Comparison of ENCODE assay signal across 16 cellular contexts in genomic region chr7:138941545-138941944, GRCh38. TPM values are rescaled to one million over a fixed set of nuclear protein-coding genes. Genes with fewer than 3 reads are reported as not detected.
DNase-seq lines count a peak whose midpoint lies in the region; ATAC-seq and TF ChIP-seq lines count a peak whose summit lies in the region.
"Had no signal": no experiment of that assay in that cellular context is flagged by ENCODE, and none has a peak within 500 bp of the region (broad histone marks: within the 10 kb centered on the region; RNA-seq: fewer than 3 reads in every experiment).

No MANE protein-coding gene starts in this region.

- no peak overlapping the region for H2AFZ ChIP-seq in PC-3 (ENCODE audit: low read length)

- no peaks in the 10 kb centered on the region for H3K36me3 Mint-ChIP-seq in immature natural killer cell
- H3K36me3 Mint-ChIP-seq: CD8-positive, alpha-beta memory T cell had no signal

- H3K27ac ChIP-seq in PC-3 (ENCODE audit: low read length): no peak overlapping the region
- H3K27ac ChIP-seq: BLaER1 had no signal

- H3K27me3 Mint-ChIP-seq in immature natural killer cell (ENCODE audit: low read depth in 3 of 3): peaks cover 0 to 7% (median 4%) of the 10 kb centered on the region in 3 donors

- H4K20me1 ChIP-seq in PC-3 (ENCODE audit: low read length): no peaks in the 10 kb centered on the region

- H3K4me3 ChIP-seq in PC-3 (ENCODE audit: low read length): no peak overlapping the region
- H3K4me3 ChIP-seq: BLaER1 had no signal

- peaks cover 72% of the 10 kb centered on the region for H3K79me2 ChIP-seq in PC-3 (ENCODE audit: low read length)

- peak; percentile 25 for DNase-seq in NCI-H82 (lab: John Stamatoyannopoulos, UW)
- DNase-seq in NCI-H82 treated with DMSO at 0.1 percent for 48 hours (lab: John Stamatoyannopoulos, UW; ENCODE audit: unreplicated experiment): no peak
- DNase-seq in PC-3: no peak
- peak; percentile 46 for DNase-seq in left kidney (ENCODE audit: low read depth, low spot score)
- DNase-seq in renal cortical epithelial cell (ENCODE audit: low read depth): peak; percentile 8
- DNase-seq in immature natural killer cell: no peak
- DNase-seq in NCI-H128 (lab: John Stamatoyannopoulos, UW; ENCODE audit: unreplicated experiment): no peak
- DNase-seq in SIG-M5 treated with dmso at 0.1 percent for 504 hours (lab: John Stamatoyannopoulos, UW; ENCODE audit: unreplicated experiment): no peak
- DNase-seq: 8988T; AML-193; CD8-positive, alpha-beta memory T cell; DMS53; GF-D8; HCEC 1CT; HFFc6 had no signal

- no peak overlapping the region for H3K4me2 ChIP-seq in PC-3 (ENCODE audit: low read length)
- H3K4me2 ChIP-seq: BLaER1 had no signal

- no peak for TF ChIP-seq CTCF in PC-3 (conservative IDR thresholded peaks at IDR 0.05; ENCODE audit: low read depth, low read length)

- peaks cover 6% of the 10 kb centered on the region for H3K4me1 ChIP-seq in PC-3 (ENCODE audit: insufficient read depth, low read length)
- H3K4me1 ChIP-seq: BLaER1 had no signal

- no peaks in the 10 kb centered on the region for H3F3A ChIP-seq in PC-3 (ENCODE audit: low read length, unreplicated experiment)

- no peak overlapping the region for H3K9ac ChIP-seq in PC-3 (ENCODE audit: low read length)
- H3K9ac ChIP-seq: BLaER1 had no signal

- peak; percentile 42; the same call in 1 of the 2 replicates for ATAC-seq in PC-3

- H3K27ac Mint-ChIP-seq in immature natural killer cell: no peak overlapping the region
- H3K27ac Mint-ChIP-seq: CD8-positive, alpha-beta memory T cell; HFFc6 had no signal

- CTCF ChIA-PET in PC-3 (lab: Charles Lee): interaction anchor here (1.0 kb wide), 1 partner anchor 55 kb away, joined by 5 read pairs; no protein-coding TSS in a partner anchor

- intact Hi-C loops in PC-3 (cut with micrococcal nuclease): no loop called here

- no peaks in the 10 kb centered on the region for H3K9me2 ChIP-seq in PC-3 (replicated peaks; ENCODE audit: low read length)

- no peaks in the 10 kb centered on the region for H3K4me1 Mint-ChIP-seq in immature natural killer cell
- H3K4me1 Mint-ChIP-seq: CD8-positive, alpha-beta memory T cell had no signal

- POLR2A ChIA-PET in PC-3 (lab: Charles Lee; ENCODE audit: unreplicated experiment): no interaction called here

- H3K36me3 ChIP-seq in PC-3 (ENCODE audit: low read depth, low read length): no peaks in the 10 kb centered on the region
- H3K36me3 ChIP-seq: BLaER1 had no signal

- no TSS peak for BruUV-seq in PC-3 (replicated peaks; lab: Mats Ljungman, UMichigan)

- no peaks in the 10 kb centered on the region for H3K9me3 Mint-ChIP-seq in immature natural killer cell
- H3K9me3 Mint-ChIP-seq: CD8-positive, alpha-beta memory T cell; HFFc6 had no signal

- H3K27me3 ChIP-seq in PC-3 (ENCODE audit: low read length): no peaks in the 10 kb centered on the region
- H3K27me3 ChIP-seq: BLaER1 had no signal

- H3K9me3 ChIP-seq in PC-3 (ENCODE audit: low read length): no peaks in the 10 kb centered on the region
- H3K9me3 ChIP-seq: BLaER1 had no signal

- no peak overlapping the region for H3K4me3 Mint-ChIP-seq in immature natural killer cell
- H3K4me3 Mint-ChIP-seq: CD8-positive, alpha-beta memory T cell; HFFc6 had no signal

RNA-seq across cellular contexts. Expression of gene KIAA1549, which starts 39.6 kb away (rescaled TPM):
- total RNA-seq in PC-3 (2014; rRNA removed) (7.5 and 8.2 TPM in 2 replicates), renal cortical epithelial cell (1.0 and 10.1 TPM in 2 replicates)
- under 1 TPM in 1 of 3 donors, not detected in 2; 0.04 TPM for polyA plus RNA-seq in immature natural killer cell
- polyA plus RNA-seq: CD8-positive, alpha-beta memory T cell had no signal

Comparison
In these comparisons a context has a peak if more than half of its experiments do, and no peak if none do; other contexts are left out.
1. DNase-seq: peak in NCI-H82 (single experiment), left kidney (single experiment) and renal cortical epithelial cell (single experiment); none in NCI-H82 treated with DMSO at 0.1 percent for 48 hours (single experiment), PC-3 (single experiment), immature natural killer cell (0 of 3), NCI-H128 (single experiment) and SIG-M5 treated with dmso at 0.1 percent for 504 hours (single experiment).